In genomic region chr16:53642094-53642493, GRCh38 we compare ENCODE assay signal across 18 cellular contexts.
"Had no signal": no experiment of that assay in that cellular context is flagged by ENCODE, and none has a peak within 500 bp of the region (broad histone marks: within the 10 kb centered on the region; RNA-seq: fewer than 3 reads in every experiment).

No MANE protein-coding gene starts in this region.

- H3K4me3 Mint-ChIP-seq: naive thymus-derived CD8-positive, alpha-beta T cell; stimulated activated memory B cell treated with anti-CD40 and anti-IgM and Interleukin-4, amounts not matched to agents 10 μg/mL and 1 μg/mL and 100 μg/mL, for 72 hours; stimulated activated naive CD8-positive, alpha-beta T cell treated with anti-CD3 and anti-CD28 coated beads, Interleukin-15, Interleukin-2, amounts not matched to agents 100 ng/mL and 50 ng/mL, for 24 hours had no signal

- H3K4me1 ChIP-seq: heart left ventricle, left ventricle myocardium inferior, psoas muscle, right lobe of liver, testis, transverse colon had no signal

- ATAC-seq: heart left ventricle; mucosa of descending colon; naive thymus-derived CD8-positive, alpha-beta T cell; psoas muscle; stimulated activated memory B cell treated with anti-CD40 and anti-IgM and Interleukin-4, amounts not matched to agents 10 μg/mL and 1 μg/mL and 100 μg/mL, for 72 hours had no signal

- DNase-seq: dorsolateral prefrontal cortex; effector CD8-positive, alpha-beta T cell; hippocampal formation; islet precursor cell; left ventricle myocardium inferior; mucosa of descending colon; naive thymus-derived CD8-positive, alpha-beta T cell; psoas muscle; retina; stimulated activated CD4-positive, alpha-beta T cell treated with anti-CD3 and anti-CD28 coated beads, Interleukin-4, amount 100 ng/mL, for 24 hours; testis; transverse colon had no signal

- H3K36me3 ChIP-seq: neutrophil, right lobe of liver, transverse colon had no signal

- H3K4me1 Mint-ChIP-seq: naive thymus-derived CD8-positive, alpha-beta T cell; stimulated activated memory B cell treated with anti-CD40 and anti-IgM and Interleukin-4, amounts not matched to agents 10 μg/mL and 1 μg/mL and 100 μg/mL, for 72 hours had no signal

- H3K9me3 ChIP-seq: neutrophil, testis had no signal

- H3K27me3 ChIP-seq: dorsolateral prefrontal cortex, heart left ventricle, neutrophil, right lobe of liver, testis, transverse colon had no signal

- H3K27me3 Mint-ChIP-seq: naive thymus-derived CD8-positive, alpha-beta T cell; stimulated activated memory B cell treated with anti-CD40 and anti-IgM and Interleukin-4, amounts not matched to agents 10 μg/mL and 1 μg/mL and 100 μg/mL, for 72 hours; stimulated activated naive CD8-positive, alpha-beta T cell treated with anti-CD3 and anti-CD28 coated beads, Interleukin-15, Interleukin-2, amounts not matched to agents 100 ng/mL and 50 ng/mL, for 24 hours had no signal

- H3K27ac ChIP-seq: coronary artery, dorsolateral prefrontal cortex, heart left ventricle, left ventricle myocardium inferior, neutrophil, psoas muscle, right lobe of liver, testis, transverse colon had no signal

- H3K4me3 ChIP-seq: coronary artery, dorsolateral prefrontal cortex, heart left ventricle, left ventricle myocardium inferior, mucosa of descending colon, psoas muscle, right lobe of liver, testis, transverse colon had no signal

- H3K27ac Mint-ChIP-seq: naive thymus-derived CD8-positive, alpha-beta T cell; stimulated activated memory B cell treated with anti-CD40 and anti-IgM and Interleukin-4, amounts not matched to agents 10 μg/mL and 1 μg/mL and 100 μg/mL, for 72 hours; stimulated activated naive CD8-positive, alpha-beta T cell treated with anti-CD3 and anti-CD28 coated beads, Interleukin-15, Interleukin-2, amounts not matched to agents 100 ng/mL and 50 ng/mL, for 24 hours had no signal
